In the genomic region with DNA sequence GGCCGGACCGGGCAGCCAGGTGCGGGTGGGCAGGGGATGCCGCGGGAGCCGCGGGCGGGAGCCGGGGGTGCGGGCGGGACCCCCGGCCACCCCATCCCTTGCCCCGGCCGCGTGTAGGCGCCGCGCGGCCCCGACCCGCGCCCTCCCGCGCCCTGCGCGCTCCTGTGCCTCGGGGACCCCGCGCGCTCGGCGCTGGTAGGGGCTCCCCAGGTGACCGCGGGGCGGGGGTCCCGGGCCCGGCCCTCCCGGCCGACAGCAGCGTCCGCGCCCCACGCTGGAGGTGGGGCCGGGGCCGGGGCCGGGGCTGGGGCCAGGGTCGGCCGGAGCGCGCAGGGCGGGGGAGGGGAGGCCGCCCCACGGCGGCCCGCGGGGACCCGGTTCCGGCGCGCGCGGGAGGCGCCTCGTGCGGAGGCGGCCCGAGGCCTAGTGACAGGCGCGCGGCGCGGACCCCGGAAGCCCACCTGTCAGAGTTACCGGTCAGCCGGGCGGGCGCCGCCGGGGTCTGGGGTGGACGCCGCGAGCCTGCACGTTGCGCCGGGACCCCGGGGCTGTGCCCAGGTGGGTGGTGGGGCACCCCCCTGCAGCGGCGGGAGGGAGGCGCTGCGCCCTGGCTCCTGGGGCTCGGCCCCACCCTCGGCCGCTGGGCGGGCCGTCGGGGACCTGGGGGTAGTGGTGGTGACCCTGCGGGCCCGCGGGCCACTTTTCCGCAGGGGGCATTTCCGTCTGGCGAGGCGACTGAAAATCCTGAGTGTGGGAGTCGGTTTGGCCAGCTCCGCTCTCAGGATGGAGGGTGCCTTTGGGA, we compare ENCODE assay signal across 8 cellular contexts. TPM values are rescaled to one million over a fixed set of nuclear protein-coding genes. Genes with fewer than 3 reads are reported as not detected.
A peak's percentile ranks its signal among the peaks of the same experiment; 100 is the strongest.
DNase-seq lines count a peak whose midpoint lies in the region; ATAC-seq lines count a peak whose summit lies in the region.

No MANE protein-coding gene starts in this region.

- H3K18ac ChIP-seq in trophoblast cell (ENCODE audit: low read length), result peak overlapping the region; percentile 81

- H4K8ac ChIP-seq in trophoblast cell (ENCODE audit: low read depth, low read length), result peak overlapping the region; percentile 55

- H3K27me3 Mint-ChIP-seq in activated CD8-positive, alpha-beta memory T cell treated with anti-CD3 and anti-CD28 coated beads, Interleukin-2, amount 10 ng/mL, durations not matched to agents 7 days and 5 days, result no peaks in the 10 kb centered on the region

- peak overlapping the region; percentile 57 for H3K14ac ChIP-seq in trophoblast cell (ENCODE audit: low read length)

- H3K9ac ChIP-seq in trophoblast cell (ENCODE audit: low read length), result peak overlapping the region; percentile 83

- H4K91ac ChIP-seq in trophoblast cell (ENCODE audit: low read depth, low read length), result peak overlapping the region; percentile 37

- no peaks in the 10 kb centered on the region for H3K9me3 Mint-ChIP-seq in activated CD8-positive, alpha-beta memory T cell treated with anti-CD3 and anti-CD28 coated beads, Interleukin-2, amount 10 ng/mL, durations not matched to agents 7 days and 5 days (ENCODE audit: low read depth)

- H4K12ac ChIP-seq in trophoblast cell (ENCODE audit: low read depth, low read length), result peak overlapping the region; percentile 22

- peaks cover 31 to 33% of the 10 kb centered on the region in 2 experiments for H3K36me3 ChIP-seq in trophoblast cell (ENCODE audit: control insufficient read depth in 1 of 2, insufficient read depth in 2 of 2, low read length in 2 of 2)

- WGBS in trophoblast cell (ENCODE audit: extremely low coverage, insufficient coverage, insufficient read length), result no CpG with 5 or more reads among the region's 105 CpGs

- no peak overlapping the region for H3K27ac ChIP-seq in trophoblast cell (ENCODE audit: low read depth, low read length)

- peak overlapping the region; percentile 7 for H2BK120ac ChIP-seq in trophoblast cell (ENCODE audit: insufficient read depth, low read length, poor library complexity)

- no peaks in the 10 kb centered on the region for H3K79me1 ChIP-seq in trophoblast cell (ENCODE audit: low read length)

- H3K4me3 ChIP-seq in trophoblast cell (ENCODE audit: low read depth, low read length), result peak overlapping the region; percentile 80

- peak overlapping the region; percentile 86 for H3K27ac Mint-ChIP-seq in activated CD8-positive, alpha-beta memory T cell treated with anti-CD3 and anti-CD28 coated beads, Interleukin-2, amount 10 ng/mL, durations not matched to agents 7 days and 5 days

- no peaks in the 10 kb centered on the region for H3K27me3 ChIP-seq in trophoblast cell (ENCODE audit: insufficient read depth, low read length)

- no peaks in the 10 kb centered on the region for H3K9me3 ChIP-seq in trophoblast cell (ENCODE audit: insufficient read depth, low read depth, low read length)

- H3K4ac ChIP-seq in trophoblast cell (ENCODE audit: low read depth, low read length), result peak overlapping the region; percentile 51

- H2AFZ ChIP-seq in trophoblast cell (ENCODE audit: insufficient read depth, low read length, poor library complexity), result peak overlapping the region; percentile 71

- no peak overlapping the region for H2BK12ac ChIP-seq in trophoblast cell (ENCODE audit: low read length)

- no peak overlapping the region for H3K23ac ChIP-seq in trophoblast cell (ENCODE audit: low read length)

- peaks cover 39% of the 10 kb centered on the region for H3K36me3 Mint-ChIP-seq in activated CD8-positive, alpha-beta memory T cell treated with anti-CD3 and anti-CD28 coated beads, Interleukin-2, amount 10 ng/mL, durations not matched to agents 7 days and 5 days

- H2AK5ac ChIP-seq in trophoblast cell (ENCODE audit: low read length), result no peak overlapping the region

- peak overlapping the region; percentile 96 for H3K4me2 ChIP-seq in trophoblast cell (ENCODE audit: low read length)

- peak; percentile 88 for DNase-seq in COLO668 (lab: John Stamatoyannopoulos, UW; ENCODE audit: unreplicated experiment)
- DNase-seq in activated CD8-positive, alpha-beta memory T cell treated with anti-CD3 and anti-CD28 coated beads, Interleukin-2, amount 10 ng/mL, durations not matched to agents 7 days and 5 days, result peak; percentile 58
- peak; percentile 25 for DNase-seq in glomerular visceral epithelial cell (ENCODE audit: extremely low spot score)
- peak in 1 of 2 donors; percentile 21 for DNase-seq in trophoblast cell
- no peak for DNase-seq in SIG-M5 (lab: John Stamatoyannopoulos, UW)

- ATAC-seq in GM19467 (IDR thresholded peaks at IDR 0.05; ENCODE audit: unreplicated experiment) (peak; percentile 39), HG03558 (IDR thresholded peaks at IDR 0.05; ENCODE audit: extremely low read depth, unreplicated experiment) (peak; percentile 22), GM18873 (IDR thresholded peaks at IDR 0.05; ENCODE audit: low FRiP score, unreplicated experiment) (no peak)
- peak; percentile 25 for ATAC-seq in activated CD8-positive, alpha-beta memory T cell treated with anti-CD3 and anti-CD28 coated beads, Interleukin-2, amount 10 ng/mL, durations not matched to agents 7 days and 5 days

- H3K79me2 ChIP-seq in trophoblast cell (ENCODE audit: control insufficient read depth, insufficient read depth, low read length, poor library complexity), result peaks cover 11% of the 10 kb centered on the region

- no peak overlapping the region for H2BK5ac ChIP-seq in trophoblast cell (ENCODE audit: low read depth, low read length, poor library complexity)

- H3K4me1 ChIP-seq in trophoblast cell (ENCODE audit: control insufficient read depth in 1 of 2, insufficient read depth in 2 of 2, low read length in 2 of 2), result peaks cover 0 to 3% of the 10 kb centered on the region in 2 experiments

- peak overlapping the region; percentile 84 for H3K4me3 Mint-ChIP-seq in activated CD8-positive, alpha-beta memory T cell treated with anti-CD3 and anti-CD28 coated beads, Interleukin-2, amount 10 ng/mL, durations not matched to agents 7 days and 5 days

- CTCF ChIA-PET in activated CD8-positive, alpha-beta memory T cell treated with anti-CD3 and anti-CD28 coated beads, Interleukin-2, amount 10 ng/mL, durations not matched to agents 7 days and 5 days (lab: Charles Lee), result interaction anchor here (1.0 kb wide), 1 partner anchor 376 kb away, joined by 3 read pairs; the partner anchor contains the start of gene CUL4A

- H3K4me1 Mint-ChIP-seq in activated CD8-positive, alpha-beta memory T cell treated with anti-CD3 and anti-CD28 coated beads, Interleukin-2, amount 10 ng/mL, durations not matched to agents 7 days and 5 days, result peaks cover 38% of the 10 kb centered on the region

RNA-seq across cellular contexts. Expression of gene TFDP1, which starts 0.5 kb away (rescaled TPM):
- 100 to 1,000 TPM; 168 to 175 TPM for total RNA-seq in activated CD8-positive, alpha-beta memory T cell treated with anti-CD3 and anti-CD28 coated beads, Interleukin-2, amount 10 ng/mL, durations not matched to agents 7 days and 5 days
- 59.9 and 61.4 TPM in 2 replicates for polyA plus RNA-seq in trophoblast cell (2013)
